1 cellular context compared by ENCODE assay signal in genomic region chr9:137218754-137219271, GRCh38.
A peak's percentile ranks its signal among the peaks of the same experiment; 100 is the strongest.
TF ChIP-seq lines count a peak whose summit lies in the region.

No MANE protein-coding gene starts in this region.

TF ChIP-seq in HepG2, 621 proteins besides CTCF, POLR2A, EP300 and RAD21 (continues in another document):
- TF ChIP-seq FLYWCH1 (CRISPR knock-in tag; IDR thresholded peaks at IDR 0.05): no peak
- no peak for TF ChIP-seq PHB2 (IDR thresholded peaks at IDR 0.05; ENCODE audit: partially characterized antibody)
- 0 out of 2 replicates have a peak, but pooled peaks have one; percentile 27 for TF ChIP-seq ZNF724P (CRISPR knock-in tag; IDR thresholded peaks at IDR 0.05; ENCODE audit: borderline replicate concordance)
- TF ChIP-seq ZNF83 (CRISPR knock-in tag; IDR thresholded peaks at IDR 0.05; ENCODE audit: borderline replicate concordance): no peak; the same call in 1 of the 2 replicates
- peak; percentile 34; the same call in 1 of the 2 replicates for TF ChIP-seq SALL2 (CRISPR knock-in tag; IDR thresholded peaks at IDR 0.05)
- no peak for TF ChIP-seq MAFG (CRISPR knock-in tag; IDR thresholded peaks at IDR 0.05)
- TF ChIP-seq AGO2 (optimal IDR thresholded peaks at IDR 0.05; ENCODE audit: low read depth, low read length): peak; percentile 15
- peak; percentile 81; the same call in 1 of the 2 replicates for TF ChIP-seq ZNF296 (CRISPR knock-in tag; conservative IDR thresholded peaks at IDR 0.05)
- peak; percentile 68; the same call in 1 of the 2 replicates for TF ChIP-seq MYC (CRISPR knock-in tag; IDR thresholded peaks at IDR 0.05; ENCODE audit: borderline replicate concordance)
- TF ChIP-seq ZNF598 (CRISPR knock-in tag; IDR thresholded peaks at IDR 0.05; ENCODE audit: borderline replicate concordance): no peak
- TF ChIP-seq RXRB (CRISPR knock-in tag; IDR thresholded peaks at IDR 0.05; ENCODE audit: borderline replicate concordance): peak; percentile 68; the same call in 1 of the 2 replicates
- TF ChIP-seq, protein P1, sequence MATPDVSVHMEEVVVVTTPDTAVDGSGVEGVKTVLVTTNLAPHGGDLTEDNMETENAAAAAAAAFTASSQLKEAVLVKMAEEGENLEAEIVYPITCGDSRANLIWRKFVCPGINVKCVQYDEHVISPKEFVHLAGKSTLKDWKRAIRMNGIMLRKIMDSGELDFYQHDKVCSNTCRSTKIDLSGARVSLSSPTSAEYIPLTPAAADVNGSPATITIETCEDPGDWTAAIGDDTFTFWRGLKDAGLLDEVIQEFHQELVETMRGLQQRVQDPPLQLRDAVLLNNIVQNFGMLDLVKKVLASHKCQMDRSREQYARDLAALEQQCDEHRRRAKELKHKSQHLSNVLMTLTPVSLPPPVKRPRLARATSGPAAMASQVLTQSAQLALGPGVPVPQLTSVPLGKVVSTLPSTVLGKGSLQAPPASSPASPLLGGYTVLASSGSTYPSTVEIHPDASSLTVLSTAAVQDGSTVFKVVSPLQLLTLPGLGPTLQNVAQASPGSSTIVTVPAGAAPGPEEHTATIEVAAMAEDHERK (CRISPR knock-in tag; IDR thresholded peaks at IDR 0.05; ENCODE audit: low read depth): no peak
- TF ChIP-seq TEAD2 (CRISPR knock-in tag; IDR thresholded peaks at IDR 0.05): no peak
- TF ChIP-seq KDM5B (CRISPR knock-in tag; IDR thresholded peaks at IDR 0.05; ENCODE audit: borderline replicate concordance): no peak
- TF ChIP-seq THAP11 (CRISPR knock-in tag; IDR thresholded peaks at IDR 0.05): peak; percentile 39; the same call in 1 of the 2 replicates
- TF ChIP-seq ZNF7 (CRISPR knock-in tag; IDR thresholded peaks at IDR 0.05): no peak
- peak; percentile 52; the same call in 1 of the 2 replicates for TF ChIP-seq TBX2 (CRISPR knock-in tag; IDR thresholded peaks at IDR 0.05; ENCODE audit: borderline replicate concordance)
- TF ChIP-seq MXI1 (IDR thresholded peaks at IDR 0.05; ENCODE audit: borderline replicate concordance, low read depth, low read length): peak; percentile 42; the same call in 1 of the 3 replicates
- TF ChIP-seq ZNF282 (IDR thresholded peaks at IDR 0.05; ENCODE audit: partially characterized antibody): no peak
- no peak for TF ChIP-seq ZBTB43 (CRISPR knock-in tag; conservative IDR thresholded peaks at IDR 0.05)
- no peak for TF ChIP-seq NFE2L1 (CRISPR knock-in tag; IDR thresholded peaks at IDR 0.05; ENCODE audit: borderline replicate concordance)
- no peak for TF ChIP-seq ZFP41 (CRISPR knock-in tag; IDR thresholded peaks at IDR 0.05; ENCODE audit: borderline replicate concordance)
- TF ChIP-seq, protein P2, sequence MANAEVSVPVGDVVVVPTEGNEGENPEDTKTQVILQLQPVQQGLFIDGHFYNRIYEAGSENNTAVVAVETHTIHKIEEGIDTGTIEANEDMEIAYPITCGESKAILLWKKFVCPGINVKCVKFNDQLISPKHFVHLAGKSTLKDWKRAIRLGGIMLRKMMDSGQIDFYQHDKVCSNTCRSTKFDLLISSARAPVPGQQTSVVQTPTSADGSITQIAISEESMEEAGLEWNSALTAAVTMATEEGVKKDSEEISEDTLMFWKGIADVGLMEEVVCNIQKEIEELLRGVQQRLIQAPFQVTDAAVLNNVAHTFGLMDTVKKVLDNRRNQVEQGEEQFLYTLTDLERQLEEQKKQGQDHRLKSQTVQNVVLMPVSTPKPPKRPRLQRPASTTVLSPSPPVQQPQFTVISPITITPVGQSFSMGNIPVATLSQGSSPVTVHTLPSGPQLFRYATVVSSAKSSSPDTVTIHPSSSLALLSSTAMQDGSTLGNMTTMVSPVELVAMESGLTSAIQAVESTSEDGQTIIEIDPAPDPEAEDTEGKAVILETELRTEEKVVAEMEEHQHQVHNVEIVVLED (CRISPR knock-in tag; IDR thresholded peaks at IDR 0.05; ENCODE audit: borderline replicate concordance): no peak
- TF ChIP-seq GFI1 (CRISPR knock-in tag; IDR thresholded peaks at IDR 0.05; ENCODE audit: borderline replicate concordance): no peak
- TF ChIP-seq, protein P3, sequence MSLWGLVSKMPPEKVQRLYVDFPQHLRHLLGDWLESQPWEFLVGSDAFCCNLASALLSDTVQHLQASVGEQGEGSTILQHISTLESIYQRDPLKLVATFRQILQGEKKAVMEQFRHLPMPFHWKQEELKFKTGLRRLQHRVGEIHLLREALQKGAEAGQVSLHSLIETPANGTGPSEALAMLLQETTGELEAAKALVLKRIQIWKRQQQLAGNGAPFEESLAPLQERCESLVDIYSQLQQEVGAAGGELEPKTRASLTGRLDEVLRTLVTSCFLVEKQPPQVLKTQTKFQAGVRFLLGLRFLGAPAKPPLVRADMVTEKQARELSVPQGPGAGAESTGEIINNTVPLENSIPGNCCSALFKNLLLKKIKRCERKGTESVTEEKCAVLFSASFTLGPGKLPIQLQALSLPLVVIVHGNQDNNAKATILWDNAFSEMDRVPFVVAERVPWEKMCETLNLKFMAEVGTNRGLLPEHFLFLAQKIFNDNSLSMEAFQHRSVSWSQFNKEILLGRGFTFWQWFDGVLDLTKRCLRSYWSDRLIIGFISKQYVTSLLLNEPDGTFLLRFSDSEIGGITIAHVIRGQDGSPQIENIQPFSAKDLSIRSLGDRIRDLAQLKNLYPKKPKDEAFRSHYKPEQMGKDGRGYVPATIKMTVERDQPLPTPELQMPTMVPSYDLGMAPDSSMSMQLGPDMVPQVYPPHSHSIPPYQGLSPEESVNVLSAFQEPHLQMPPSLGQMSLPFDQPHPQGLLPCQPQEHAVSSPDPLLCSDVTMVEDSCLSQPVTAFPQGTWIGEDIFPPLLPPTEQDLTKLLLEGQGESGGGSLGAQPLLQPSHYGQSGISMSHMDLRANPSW (CRISPR knock-in tag; IDR thresholded peaks at IDR 0.05; ENCODE audit: borderline replicate concordance): no peak
- peak; percentile 58; the same call in 1 of the 2 replicates for TF ChIP-seq PAXIP1 (CRISPR knock-in tag; conservative IDR thresholded peaks at IDR 0.05)
- no peak for TF ChIP-seq RAD51 (IDR thresholded peaks at IDR 0.05; ENCODE audit: borderline replicate concordance)
- TF ChIP-seq SOX5 (CRISPR knock-in tag; IDR thresholded peaks at IDR 0.05; ENCODE audit: borderline replicate concordance): no peak
- TF ChIP-seq TCF12 (IDR thresholded peaks at IDR 0.05): no peak
- TF ChIP-seq TCF12 (CRISPR knock-in tag; IDR thresholded peaks at IDR 0.05): no peak
- TF ChIP-seq MXD4 (CRISPR knock-in tag; IDR thresholded peaks at IDR 0.05): peak; percentile 62; the same call in 1 of the 2 replicates
- no peak for TF ChIP-seq HNF4G (IDR thresholded peaks at IDR 0.05; ENCODE audit: borderline replicate concordance, low read depth, low read length)
- TF ChIP-seq HNF4G (CRISPR knock-in tag; IDR thresholded peaks at IDR 0.05; ENCODE audit: borderline replicate concordance, low read depth): no peak
- TF ChIP-seq, protein P4, sequence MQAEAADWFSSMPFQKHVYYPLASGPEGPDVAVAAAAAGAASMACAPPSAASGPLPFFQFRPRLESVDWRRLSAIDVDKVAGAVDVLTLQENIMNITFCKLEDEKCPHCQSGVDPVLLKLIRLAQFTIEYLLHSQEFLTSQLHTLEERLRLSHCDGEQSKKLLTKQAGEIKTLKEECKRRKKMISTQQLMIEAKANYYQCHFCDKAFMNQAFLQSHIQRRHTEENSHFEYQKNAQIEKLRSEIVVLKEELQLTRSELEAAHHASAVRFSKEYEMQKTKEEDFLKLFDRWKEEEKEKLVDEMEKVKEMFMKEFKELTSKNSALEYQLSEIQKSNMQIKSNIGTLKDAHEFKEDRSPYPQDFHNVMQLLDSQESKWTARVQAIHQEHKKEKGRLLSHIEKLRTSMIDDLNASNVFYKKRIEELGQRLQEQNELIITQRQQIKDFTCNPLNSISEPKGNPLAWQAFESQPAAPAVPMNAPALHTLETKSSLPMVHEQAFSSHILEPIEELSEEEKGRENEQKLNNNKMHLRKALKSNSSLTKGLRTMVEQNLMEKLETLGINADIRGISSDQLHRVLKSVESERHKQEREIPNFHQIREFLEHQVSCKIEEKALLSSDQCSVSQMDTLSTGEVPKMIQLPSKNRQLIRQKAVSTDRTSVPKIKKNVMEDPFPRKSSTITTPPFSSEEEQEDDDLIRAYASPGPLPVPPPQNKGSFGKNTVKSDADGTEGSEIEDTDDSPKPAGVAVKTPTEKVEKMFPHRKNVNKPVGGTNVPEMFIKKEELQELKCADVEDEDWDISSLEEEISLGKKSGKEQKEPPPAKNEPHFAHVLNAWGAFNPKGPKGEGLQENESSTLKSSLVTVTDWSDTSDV (CRISPR knock-in tag; IDR thresholded peaks at IDR 0.05): peak; percentile 80; the same call in 1 of the 2 replicates
- TF ChIP-seq, protein P5, sequence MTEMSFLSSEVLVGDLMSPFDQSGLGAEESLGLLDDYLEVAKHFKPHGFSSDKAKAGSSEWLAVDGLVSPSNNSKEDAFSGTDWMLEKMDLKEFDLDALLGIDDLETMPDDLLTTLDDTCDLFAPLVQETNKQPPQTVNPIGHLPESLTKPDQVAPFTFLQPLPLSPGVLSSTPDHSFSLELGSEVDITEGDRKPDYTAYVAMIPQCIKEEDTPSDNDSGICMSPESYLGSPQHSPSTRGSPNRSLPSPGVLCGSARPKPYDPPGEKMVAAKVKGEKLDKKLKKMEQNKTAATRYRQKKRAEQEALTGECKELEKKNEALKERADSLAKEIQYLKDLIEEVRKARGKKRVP (CRISPR knock-in tag; IDR thresholded peaks at IDR 0.05): 0 out of 4 replicates have a peak, but pooled peaks of 1 of the 2 experiments have one; percentile 13
- TF ChIP-seq PREB (CRISPR knock-in tag; IDR thresholded peaks at IDR 0.05): no peak
- TF ChIP-seq DPF2 (CRISPR knock-in tag; IDR thresholded peaks at IDR 0.05; ENCODE audit: borderline replicate concordance, low read depth): no peak
- TF ChIP-seq PLRG1 (conservative IDR thresholded peaks at IDR 0.05): no peak
- no peak for TF ChIP-seq CBX5 (CRISPR knock-in tag; IDR thresholded peaks at IDR 0.05; ENCODE audit: borderline replicate concordance)
- peak; percentile 61 for TF ChIP-seq ZFX (CRISPR knock-in tag; IDR thresholded peaks at IDR 0.05; ENCODE audit: low read depth)
- TF ChIP-seq FOSL2 (CRISPR knock-in tag; IDR thresholded peaks at IDR 0.05): peak; percentile 96
- no peak for TF ChIP-seq CCDC6 (CRISPR knock-in tag; IDR thresholded peaks at IDR 0.05)
- TF ChIP-seq ZNF619 (CRISPR knock-in tag; IDR thresholded peaks at IDR 0.05): no peak
- 0 out of 2 replicates have a peak, but pooled peaks have one; percentile 33 for TF ChIP-seq TARDBP (CRISPR knock-in tag; IDR thresholded peaks at IDR 0.05)
- TF ChIP-seq ZNF768 (CRISPR knock-in tag; IDR thresholded peaks at IDR 0.05): peak; percentile 33; the same call in 1 of the 2 replicates
- no peak for TF ChIP-seq PCBP2 (optimal IDR thresholded peaks at IDR 0.05; ENCODE audit: low read depth, low read length, poor library complexity, severe bottlenecking)
- no peak for TF ChIP-seq ZMYM3 (CRISPR knock-in tag; IDR thresholded peaks at IDR 0.05)
- no peak for TF ChIP-seq ZNF251 (CRISPR knock-in tag; IDR thresholded peaks at IDR 0.05)
- TF ChIP-seq PHF8 (CRISPR knock-in tag; IDR thresholded peaks at IDR 0.05): no peak; the same call in 1 of the 2 replicates
- TF ChIP-seq ZNF460 (CRISPR knock-in tag; IDR thresholded peaks at IDR 0.05; ENCODE audit: borderline replicate concordance): no peak
- TF ChIP-seq, protein P6, sequence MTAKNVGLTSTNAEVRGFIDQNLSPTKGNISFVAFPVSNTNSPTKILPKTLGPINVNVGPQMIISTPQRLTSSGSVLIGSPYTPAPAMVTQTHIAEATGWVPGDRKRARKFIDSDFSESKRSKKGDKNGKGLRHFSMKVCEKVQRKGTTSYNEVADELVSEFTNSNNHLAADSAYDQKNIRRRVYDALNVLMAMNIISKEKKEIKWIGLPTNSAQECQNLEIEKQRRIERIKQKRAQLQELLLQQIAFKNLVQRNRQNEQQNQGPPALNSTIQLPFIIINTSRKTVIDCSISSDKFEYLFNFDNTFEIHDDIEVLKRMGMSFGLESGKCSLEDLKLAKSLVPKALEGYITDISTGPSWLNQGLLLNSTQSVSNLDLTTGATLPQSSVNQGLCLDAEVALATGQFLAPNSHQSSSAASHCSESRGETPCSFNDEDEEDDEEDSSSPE (CRISPR knock-in tag; IDR thresholded peaks at IDR 0.05): no peak
- no peak for TF ChIP-seq ZNF496 (CRISPR knock-in tag; IDR thresholded peaks at IDR 0.05; ENCODE audit: insufficient replicate concordance)
- 0 out of 2 replicates have a peak, but pooled peaks have one; percentile 17 for TF ChIP-seq ZNF160 (CRISPR knock-in tag; IDR thresholded peaks at IDR 0.05)
